In genomic region chr18:8957731-8958130, GRCh38 we compare ENCODE assay signal across 15 cellular contexts.
DNase-seq lines count a peak whose midpoint lies in the region; ATAC-seq, FAIRE-seq and TF ChIP-seq lines count a peak whose summit lies in the region.
"Had no signal": no experiment of that assay in that cellular context is flagged by ENCODE, and none has a peak within 500 bp of the region (broad histone marks: within the 10 kb centered on the region; RNA-seq: fewer than 3 reads in every experiment).

No MANE protein-coding gene starts in this region.

- in situ Hi-C loops in HepG2 (cut with HindIII; ENCODE audit: extremely low pct_ligation_motif_present, low pct_unique_long_range_greater_than_20kb), result no loop called here

- ATAC-seq in HepG2 (no peak), right lobe of liver (no peak), GM18861 (IDR thresholded peaks at IDR 0.05; ENCODE audit: unreplicated experiment) (no peak), HG03097 (IDR thresholded peaks at IDR 0.05; ENCODE audit: low FRiP score, unreplicated experiment) (no peak)

- no TSS peak for BruUV-seq in HepG2 (replicated peaks; lab: Mats Ljungman, UMichigan)

- H3K4me1 ChIP-seq in HepG2 (ENCODE audit: insufficient read depth, low read length) (peaks cover 74% of the 10 kb centered on the region), right lobe of liver (peaks cover 0 to 29% (median 13%) of the 10 kb centered on the region in 4 donors)

- intact Hi-C loops in HepG2 (cut with micrococcal nuclease; ENCODE audit: unreplicated experiment) (no loop called here), right lobe of liver (cut with DNase I) (no loop called here)

- H3K79me2 ChIP-seq in HepG2 (ENCODE audit: insufficient read depth, low read length), result no peaks in the 10 kb centered on the region

- POLR2A ChIA-PET in HepG2 (lab: Yijun Ruan, JAX), result interaction anchor here (1.3 kb wide), 1 partner anchor 253 kb away, joined by 3 read pairs; no protein-coding TSS in a partner anchor

- no peaks in the 10 kb centered on the region for H3K27me3 ChIP-seq in HepG2 (ENCODE audit: control insufficient read depth in 1 of 2, insufficient read depth in 2 of 2, low read length in 2 of 2)
- no peaks in the 10 kb centered on the region for H3K27me3 ChIP-seq in right lobe of liver
- H3K27me3 ChIP-seq: BLaER1 had no signal

- no peak for TF ChIP-seq CTCF in HepG2 (CRISPR knock-in tag; IDR thresholded peaks at IDR 0.05)
- no peak for TF ChIP-seq CTCF in right lobe of liver (IDR thresholded peaks at IDR 0.05)

- no peak overlapping the region for H2AFZ ChIP-seq in HepG2 (ENCODE audit: low read length)
- H2AFZ ChIP-seq: GM23248 had no signal

- TF ChIP-seq EP300 in HepG2 (IDR thresholded peaks at IDR 0.05; ENCODE audit: low read depth in 2 of 2, low read length in 2 of 2) (no peak), HepG2 (CRISPR knock-in tag; IDR thresholded peaks at IDR 0.05; ENCODE audit: borderline replicate concordance) (no peak)

- no peak overlapping the region for H3K4me2 ChIP-seq in HepG2 (ENCODE audit: low read depth, low read length)
- H3K4me2 ChIP-seq: BLaER1, KMS-11 had no signal

- no peak for TF ChIP-seq POLR2A in HepG2 (IDR thresholded peaks at IDR 0.05; ENCODE audit: insufficient read depth in 1 of 2, low read depth in 2 of 2, low read length in 2 of 2)
- no peak for TF ChIP-seq POLR2A in right lobe of liver (IDR thresholded peaks at IDR 0.05)

- no peak overlapping the region for H3K9ac ChIP-seq in HepG2 (ENCODE audit: insufficient read depth, low read depth, low read length)
- H3K9ac ChIP-seq: BLaER1, GM23248, KMS-11 had no signal

- H3K27ac ChIP-seq in HepG2 (ENCODE audit: extremely low read length, insufficient read depth, low read length) (no peak overlapping the region), right lobe of liver (no peak overlapping the region)
- H3K27ac ChIP-seq: 22Rv1, BLaER1, GM23248, KMS-11 had no signal

- DNase-seq in DMS 273 (lab: John Stamatoyannopoulos, UW; ENCODE audit: unreplicated experiment) (peak; percentile 46), DMS 273 treated with DMSO at 0.1 percent for 48 hours (lab: John Stamatoyannopoulos, UW) (no peak), HepG2 (ENCODE audit: low spot score) (no peak), right lobe of liver (no peak), NCI-H69 (lab: John Stamatoyannopoulos, UW) (peak; percentile 82), NCI-H2107 treated with DMSO at 0.1 percent for 48 hours (lab: John Stamatoyannopoulos, UW; ENCODE audit: unreplicated experiment) (no peak)
- DNase-seq: AML-193; CD8-positive, alpha-beta memory T cell; GM23248; H7 had no signal

- TF ChIP-seq RAD21 in HepG2 (CRISPR knock-in tag; IDR thresholded peaks at IDR 0.05), result no peak

- FAIRE-seq in HepG2 (lab: Jason Lieb, UNC), result no peak

- no peaks in the 10 kb centered on the region for H3K36me3 ChIP-seq in HepG2 (replicated peaks in 1 of 2; ENCODE audit: control insufficient read depth in 1 of 2, insufficient read depth in 2 of 2, low read length in 2 of 2)
- H3K36me3 ChIP-seq in right lobe of liver, result no peaks in the 10 kb centered on the region

- no peaks in the 10 kb centered on the region for H4K20me1 ChIP-seq in HepG2 (ENCODE audit: insufficient read depth, low read length)
- H4K20me1 ChIP-seq: BLaER1 had no signal

- CTCF ChIA-PET in HepG2 (lab: Yijun Ruan, JAX; ENCODE audit: low intra/inter-chr PET ratio, low total read pairs), result no interaction called here

- peaks cover 6% of the 10 kb centered on the region; the same call in 1 of the 2 replicates for H3K9me3 ChIP-seq in HepG2 (ENCODE audit: low read length)
- no peaks in the 10 kb centered on the region for H3K9me3 ChIP-seq in right lobe of liver

- H3K4me3 ChIP-seq in HepG2 (replicated peaks in 1 of 3; ENCODE audit: insufficient read depth in 1 of 3, low read depth in 2 of 3, low read length in 3 of 3) (no peak overlapping the region), right lobe of liver (no peak overlapping the region)
- H3K4me3 ChIP-seq: BLaER1, GM23248 had no signal

TF ChIP-seq in HepG2, 621 proteins besides CTCF, POLR2A, EP300 and RAD21:
- TF ChIP-seq SNAPC4 (CRISPR knock-in tag; IDR thresholded peaks at IDR 0.05) (no peak), BCL6 (CRISPR knock-in tag; IDR thresholded peaks at IDR 0.05) (peak; percentile 50; the same call in 1 of the 2 replicates)

Comparison
In these comparisons a context has a peak if more than half of its experiments do, and no peak if none do; other contexts are left out.
1. DNase-seq: peak in DMS 273 (single experiment) and NCI-H69 (single experiment); none in DMS 273 treated with DMSO at 0.1 percent for 48 hours (single experiment), HepG2 (single experiment), right lobe of liver (0 of 3) and NCI-H2107 treated with DMSO at 0.1 percent for 48 hours (single experiment).